Comparison of ENCODE assay signal across 1 cellular context in the genomic region with DNA sequence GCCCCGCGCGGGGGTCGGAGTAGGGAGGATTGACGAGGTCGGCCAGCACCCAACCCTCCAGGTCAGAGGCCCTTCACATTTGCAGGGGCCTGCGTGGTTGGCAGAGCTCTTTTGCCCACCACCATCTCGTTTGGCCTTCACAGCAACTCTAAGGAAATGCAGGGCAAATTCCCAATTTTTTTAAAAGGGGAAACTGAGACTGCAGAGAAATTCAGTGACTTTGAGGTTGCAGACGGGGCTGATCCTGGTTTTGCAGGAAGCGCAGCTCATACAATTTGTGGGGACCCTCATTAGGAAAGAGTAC.
A peak's percentile ranks its signal among the peaks of the same experiment; 100 is the strongest.
TF ChIP-seq lines count a peak whose summit lies in the region.

No MANE protein-coding gene starts in this region.

TF ChIP-seq in HEK293, 187 proteins besides CTCF, POLR2A, EP300 and RAD21 (continued from another document):
- TF ChIP-seq, protein P1, sequence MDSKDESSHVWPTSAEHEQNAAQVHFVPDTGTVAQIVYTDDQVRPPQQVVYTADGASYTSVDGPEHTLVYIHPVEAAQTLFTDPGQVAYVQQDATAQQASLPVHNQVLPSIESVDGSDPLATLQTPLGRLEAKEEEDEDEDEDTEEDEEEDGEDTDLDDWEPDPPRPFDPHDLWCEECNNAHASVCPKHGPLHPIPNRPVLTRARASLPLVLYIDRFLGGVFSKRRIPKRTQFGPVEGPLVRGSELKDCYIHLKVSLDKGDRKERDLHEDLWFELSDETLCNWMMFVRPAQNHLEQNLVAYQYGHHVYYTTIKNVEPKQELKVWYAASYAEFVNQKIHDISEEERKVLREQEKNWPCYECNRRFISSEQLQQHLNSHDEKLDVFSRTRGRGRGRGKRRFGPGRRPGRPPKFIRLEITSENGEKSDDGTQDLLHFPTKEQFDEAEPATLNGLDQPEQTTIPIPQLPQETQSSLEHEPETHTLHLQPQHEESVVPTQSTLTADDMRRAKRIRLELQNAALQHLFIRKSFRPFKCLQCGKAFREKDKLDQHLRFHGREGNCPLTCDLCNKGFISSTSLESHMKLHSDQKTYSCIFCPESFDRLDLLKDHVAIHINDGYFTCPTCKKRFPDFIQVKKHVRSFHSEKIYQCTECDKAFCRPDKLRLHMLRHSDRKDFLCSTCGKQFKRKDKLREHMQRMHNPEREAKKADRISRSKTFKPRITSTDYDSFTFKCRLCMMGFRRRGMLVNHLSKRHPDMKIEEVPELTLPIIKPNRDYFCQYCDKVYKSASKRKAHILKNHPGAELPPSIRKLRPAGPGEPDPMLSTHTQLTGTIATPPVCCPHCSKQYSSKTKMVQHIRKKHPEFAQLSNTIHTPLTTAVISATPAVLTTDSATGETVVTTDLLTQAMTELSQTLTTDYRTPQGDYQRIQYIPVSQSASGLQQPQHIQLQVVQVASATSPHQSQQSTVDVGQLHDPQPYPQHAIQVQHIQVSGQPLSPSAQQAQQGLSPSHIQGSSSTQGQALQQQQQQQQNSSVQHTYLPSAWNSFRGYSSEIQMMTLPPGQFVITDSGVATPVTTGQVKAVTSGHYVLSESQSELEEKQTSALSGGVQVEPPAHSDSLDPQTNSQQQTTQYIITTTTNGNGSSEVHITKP (tag by site-specific recombination; IDR thresholded peaks at IDR 0.05) = 0 out of 2 replicates have a peak, but pooled peaks have one; percentile 2
- TF ChIP-seq ZNF266 (tag by site-specific recombination; IDR thresholded peaks at IDR 0.05; ENCODE audit: low read depth) = no peak
- 0 out of 2 replicates have a peak, but pooled peaks have one; percentile 1 for TF ChIP-seq ZNF629 (tag by site-specific recombination; IDR thresholded peaks at IDR 0.05)
- no peak for TF ChIP-seq SCRT1 (tag by site-specific recombination; IDR thresholded peaks at IDR 0.05; ENCODE audit: borderline replicate concordance)
- peak; percentile 86; the same call in 1 of the 2 replicates for TF ChIP-seq ZEB2 (tag by site-specific recombination; IDR thresholded peaks at IDR 0.05)
- TF ChIP-seq, protein P2, sequence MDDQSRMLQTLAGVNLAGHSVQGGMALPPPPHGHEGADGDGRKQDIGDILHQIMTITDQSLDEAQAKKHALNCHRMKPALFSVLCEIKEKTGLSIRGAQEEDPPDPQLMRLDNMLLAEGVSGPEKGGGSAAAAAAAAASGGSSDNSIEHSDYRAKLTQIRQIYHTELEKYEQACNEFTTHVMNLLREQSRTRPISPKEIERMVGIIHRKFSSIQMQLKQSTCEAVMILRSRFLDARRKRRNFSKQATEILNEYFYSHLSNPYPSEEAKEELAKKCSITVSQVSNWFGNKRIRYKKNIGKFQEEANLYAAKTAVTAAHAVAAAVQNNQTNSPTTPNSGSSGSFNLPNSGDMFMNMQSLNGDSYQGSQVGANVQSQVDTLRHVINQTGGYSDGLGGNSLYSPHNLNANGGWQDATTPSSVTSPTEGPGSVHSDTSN (CRISPR knock-in tag; IDR thresholded peaks at IDR 0.05) = no peak
- no peak; the same call in 1 of the 2 replicates for TF ChIP-seq ZNF623 (tag by site-specific recombination; IDR thresholded peaks at IDR 0.05)
- TF ChIP-seq ZNF549 (tag by site-specific recombination; IDR thresholded peaks at IDR 0.05) = no peak
- peak; percentile 88 for TF ChIP-seq ZBTB17 (tag by site-specific recombination; IDR thresholded peaks at IDR 0.05)
- TF ChIP-seq, protein P3, sequence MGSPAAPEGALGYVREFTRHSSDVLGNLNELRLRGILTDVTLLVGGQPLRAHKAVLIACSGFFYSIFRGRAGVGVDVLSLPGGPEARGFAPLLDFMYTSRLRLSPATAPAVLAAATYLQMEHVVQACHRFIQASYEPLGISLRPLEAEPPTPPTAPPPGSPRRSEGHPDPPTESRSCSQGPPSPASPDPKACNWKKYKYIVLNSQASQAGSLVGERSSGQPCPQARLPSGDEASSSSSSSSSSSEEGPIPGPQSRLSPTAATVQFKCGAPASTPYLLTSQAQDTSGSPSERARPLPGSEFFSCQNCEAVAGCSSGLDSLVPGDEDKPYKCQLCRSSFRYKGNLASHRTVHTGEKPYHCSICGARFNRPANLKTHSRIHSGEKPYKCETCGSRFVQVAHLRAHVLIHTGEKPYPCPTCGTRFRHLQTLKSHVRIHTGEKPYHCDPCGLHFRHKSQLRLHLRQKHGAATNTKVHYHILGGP (tag by site-specific recombination; IDR thresholded peaks at IDR 0.05) = no peak
- TF ChIP-seq ZNF175 (tag by site-specific recombination; IDR thresholded peaks at IDR 0.05) = no peak
- TF ChIP-seq, protein P4, sequence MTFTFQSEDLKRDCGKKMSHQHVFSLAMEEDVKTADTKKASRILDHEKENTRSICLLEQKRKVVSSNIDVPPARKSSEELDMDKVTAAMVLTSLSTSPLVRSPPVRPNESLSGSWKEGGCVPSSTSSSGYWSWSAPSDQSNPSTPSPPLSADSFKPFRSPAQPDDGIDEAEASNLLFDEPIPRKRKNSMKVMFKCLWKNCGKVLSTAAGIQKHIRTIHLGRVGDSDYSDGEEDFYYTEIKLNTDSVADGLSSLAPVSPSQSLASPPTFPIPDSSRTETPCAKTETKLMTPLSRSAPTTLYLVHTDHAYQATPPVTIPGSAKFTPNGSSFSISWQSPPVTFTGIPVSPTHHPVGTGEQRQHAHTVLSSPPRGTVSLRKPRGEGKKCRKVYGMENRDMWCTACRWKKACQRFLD (tag by site-specific recombination; IDR thresholded peaks at IDR 0.05) = no peak
- peak; percentile 56 for TF ChIP-seq ZNF335 (tag by site-specific recombination; conservative IDR thresholded peaks at IDR 0.05)
- no peak for TF ChIP-seq EGR2 (tag by site-specific recombination; IDR thresholded peaks at IDR 0.05; ENCODE audit: low read depth)
- no peak for TF ChIP-seq ZNF155 (tag by site-specific recombination; IDR thresholded peaks at IDR 0.05)
- peak; percentile 10; the same call in 1 of the 2 replicates for TF ChIP-seq ZFP37 (tag by site-specific recombination; IDR thresholded peaks at IDR 0.05)
- TF ChIP-seq OSR2 (tag by site-specific recombination; IDR thresholded peaks at IDR 0.05) = no peak
- no peak; the same call in 1 of the 2 replicates for TF ChIP-seq ZNF324 (tag by site-specific recombination; IDR thresholded peaks at IDR 0.05)
- 0 out of 2 replicates have a peak, but pooled peaks have one; percentile 8 for TF ChIP-seq IKZF3 (tag by site-specific recombination; IDR thresholded peaks at IDR 0.05)
- TF ChIP-seq ZNF394 (tag by site-specific recombination; IDR thresholded peaks at IDR 0.05; ENCODE audit: borderline replicate concordance) = 0 out of 2 replicates have a peak, but pooled peaks have one; percentile 9
